8 cellular contexts compared by ENCODE assay signal in the genomic region with DNA sequence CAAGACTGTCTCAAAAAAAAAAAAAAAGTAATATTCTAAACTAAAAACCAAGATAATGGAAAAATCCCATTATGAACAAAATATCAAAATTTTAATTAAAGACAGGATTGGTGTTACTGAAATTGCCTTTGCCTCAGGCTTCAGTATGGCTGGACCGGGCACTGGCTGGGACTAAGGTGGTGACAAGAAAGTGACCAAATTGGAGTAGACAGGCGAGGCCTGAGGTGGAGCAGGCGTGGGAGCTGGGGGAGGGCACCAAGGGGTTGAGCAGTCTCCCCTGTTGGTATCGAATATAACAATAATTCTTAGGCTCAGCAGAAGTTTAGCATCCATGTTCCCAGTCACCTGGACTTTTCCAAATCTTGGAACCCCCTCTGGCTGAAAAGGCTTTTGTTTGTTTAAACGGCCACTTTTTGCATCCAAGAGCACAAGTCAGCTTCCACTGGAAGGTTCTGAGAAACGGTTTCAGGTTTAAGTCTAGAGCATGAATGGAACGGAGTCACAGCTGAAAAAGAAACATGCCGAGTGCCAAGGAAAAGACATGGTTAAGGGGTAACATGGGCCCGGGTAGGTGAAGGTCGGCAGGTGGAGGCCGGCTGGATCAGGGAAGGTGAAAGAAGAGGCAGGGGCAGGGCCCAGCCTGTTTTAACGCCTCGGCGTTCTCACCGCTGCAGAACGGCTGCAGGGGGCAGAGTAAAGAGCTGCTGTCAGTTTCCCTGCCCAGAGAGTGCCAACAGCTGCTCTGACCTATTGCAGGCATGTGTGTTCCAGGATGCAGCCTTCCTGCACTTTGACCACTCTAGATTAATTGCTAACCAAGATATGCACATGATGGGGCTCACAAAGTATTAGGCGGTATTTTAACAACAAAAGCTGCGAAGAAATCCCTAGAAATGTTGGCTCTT. TPM values are rescaled to one million over a fixed set of nuclear protein-coding genes. Genes with fewer than 3 reads are reported as not detected.
DNase-seq lines count a peak whose midpoint lies in the region; ATAC-seq and TF ChIP-seq lines count a peak whose summit lies in the region.

No MANE protein-coding gene starts in this region.

- 18 to 23% (median 19%) methylated on average over 18 of the region's 18 CpGs for WGBS in stomach, 5 donors

- peak overlapping the region; percentile 61 for H3K4me3 ChIP-seq in epithelial cell of proximal tubule (ENCODE audit: low read depth, low read length)
- H3K4me3 ChIP-seq in mucosa of stomach (ENCODE audit: low read length) = no peak overlapping the region
- peak overlapping the region; percentile 63 to 84 (median 80) for H3K4me3 ChIP-seq in stomach

- peak overlapping the region; percentile 84 to 92 (median 88) for H3K27ac ChIP-seq in stomach

- CTCF ChIA-PET in activated CD8-positive, alpha-beta T cell treated with anti-CD3 and anti-CD28 coated beads, Interleukin-2, amount 10 ng/mL, durations not matched to agents 7 days and 5 days (lab: Charles Lee) = interaction anchor here (0.6 to 2.5 kb wide), 12 partner anchors 10 to 909 kb away, joined by 3 to 17 read pairs (median 3); no protein-coding TSS in a partner anchor

- H3K27ac Mint-ChIP-seq in activated CD8-positive, alpha-beta T cell treated with anti-CD3 and anti-CD28 coated beads, Interleukin-2, amount 10 ng/mL, durations not matched to agents 7 days and 5 days = peak overlapping the region; percentile 93

- peak overlapping the region; percentile 11 for H3K9ac ChIP-seq in mucosa of stomach (ENCODE audit: low read length)

- peak overlapping the region; percentile 80 for H3K4me3 Mint-ChIP-seq in activated CD8-positive, alpha-beta T cell treated with anti-CD3 and anti-CD28 coated beads, Interleukin-2, amount 10 ng/mL, durations not matched to agents 7 days and 5 days

- POLR2A ChIA-PET in activated CD8-positive, alpha-beta T cell treated with anti-CD3 and anti-CD28 coated beads, Interleukin-2, amount 10 ng/mL, durations not matched to agents 7 days and 5 days (lab: Charles Lee) = interaction anchor here (0.6 to 1.1 kb wide), 4 partner anchors 18 to 1065 kb away, joined by 3 to 4 read pairs (median 3); no protein-coding TSS in a partner anchor

- peaks cover 9% of the 10 kb centered on the region for H3K4me1 ChIP-seq in mucosa of stomach (ENCODE audit: control insufficient read depth, insufficient read depth, low read length)
- peaks cover 0 to 20% (median 10%) of the 10 kb centered on the region in 4 donors for H3K4me1 ChIP-seq in stomach

- H3K9me3 ChIP-seq in mucosa of stomach (ENCODE audit: control insufficient read depth, low read length) = no peaks in the 10 kb centered on the region
- H3K9me3 ChIP-seq in stomach = no peaks in the 10 kb centered on the region

- no peaks in the 10 kb centered on the region for H3K9me3 Mint-ChIP-seq in activated CD8-positive, alpha-beta T cell treated with anti-CD3 and anti-CD28 coated beads, Interleukin-2, amount 10 ng/mL, durations not matched to agents 7 days and 5 days (ENCODE audit: insufficient read depth)

- in situ Hi-C loops in ACHN (cut with HindIII; ENCODE audit: low pct_ligation_motif_present, low pct_unique_long_range_greater_than_20kb, low sequenced_read_pairs) = no loop called here

- peaks cover 43% of the 10 kb centered on the region for H3K4me1 Mint-ChIP-seq in activated CD8-positive, alpha-beta T cell treated with anti-CD3 and anti-CD28 coated beads, Interleukin-2, amount 10 ng/mL, durations not matched to agents 7 days and 5 days (ENCODE audit: low read depth)

- no peak for TF ChIP-seq POLR2A in stomach (IDR thresholded peaks at IDR 0.05)

- DNase-seq in ACHN (peak; percentile 56), NCI-H2227 (lab: John Stamatoyannopoulos, UW; ENCODE audit: unreplicated experiment) (peak; percentile 27), epithelial cell of proximal tubule (ENCODE audit: low read depth) (peak; percentile 40), stomach (peak; percentile 50)
- DNase-seq in activated CD8-positive, alpha-beta T cell treated with anti-CD3 and anti-CD28 coated beads, Interleukin-2, amount 10 ng/mL, durations not matched to agents 7 days and 5 days = peak; percentile 67

- ATAC-seq in GM18519 (IDR thresholded peaks at IDR 0.05; ENCODE audit: low FRiP score, unreplicated experiment) (peak; percentile 37), HG03039 (IDR thresholded peaks at IDR 0.05; ENCODE audit: unreplicated experiment) (peak; percentile 51)
- peak; percentile 67 for ATAC-seq in activated CD8-positive, alpha-beta T cell treated with anti-CD3 and anti-CD28 coated beads, Interleukin-2, amount 10 ng/mL, durations not matched to agents 7 days and 5 days

- peaks cover 2% of the 10 kb centered on the region for H3K27me3 Mint-ChIP-seq in activated CD8-positive, alpha-beta T cell treated with anti-CD3 and anti-CD28 coated beads, Interleukin-2, amount 10 ng/mL, durations not matched to agents 7 days and 5 days (ENCODE audit: low read depth)

- H3K27me3 ChIP-seq in mucosa of stomach (ENCODE audit: control insufficient read depth, insufficient read depth, low read length) (no peaks in the 10 kb centered on the region), stomach (no peaks in the 10 kb centered on the region)

- TF ChIP-seq EP300 in stomach (IDR thresholded peaks at IDR 0.05) = no peak

- H3K36me3 Mint-ChIP-seq in activated CD8-positive, alpha-beta T cell treated with anti-CD3 and anti-CD28 coated beads, Interleukin-2, amount 10 ng/mL, durations not matched to agents 7 days and 5 days (ENCODE audit: low read depth) = peaks cover 3% of the 10 kb centered on the region

- intact Hi-C loops in stomach (cut with DNase I; ENCODE audit: low total_unique reads) = no loop called here

- TF ChIP-seq CTCF in epithelial cell of proximal tubule (conservative IDR thresholded peaks at IDR 0.05; ENCODE audit: low read depth, low read length) = peak; percentile 34
- no peak for TF ChIP-seq CTCF in stomach (IDR thresholded peaks at IDR 0.05)

- H3K36me3 ChIP-seq in mucosa of stomach (ENCODE audit: control insufficient read depth, insufficient read depth, low read length) (no peaks in the 10 kb centered on the region), stomach (no peaks in the 10 kb centered on the region)

RNA-seq across cellular contexts. Expression of a gene that starts 0.8 kb away (rescaled TPM):
- 1 to 10 TPM; 6.0 to 8.2 TPM for total RNA-seq in activated CD8-positive, alpha-beta T cell treated with anti-CD3 and anti-CD28 coated beads, Interleukin-2, amount 10 ng/mL, durations not matched to agents 7 days and 5 days
- total RNA-seq in epithelial cell of proximal tubule (1.9 and 6.1 TPM in 2 replicates), stomach (1 to 10 TPM in 4 of 5 donors, not detected in 1; 2.3 to 5.8 (median 3.4) TPM)
- polyA plus RNA-seq in stomach = 1 to 10 TPM; 1.1 to 8.4 (median 6.7) TPM
